Comparison of ENCODE assay signal across 21 cellular contexts in the genomic region with DNA sequence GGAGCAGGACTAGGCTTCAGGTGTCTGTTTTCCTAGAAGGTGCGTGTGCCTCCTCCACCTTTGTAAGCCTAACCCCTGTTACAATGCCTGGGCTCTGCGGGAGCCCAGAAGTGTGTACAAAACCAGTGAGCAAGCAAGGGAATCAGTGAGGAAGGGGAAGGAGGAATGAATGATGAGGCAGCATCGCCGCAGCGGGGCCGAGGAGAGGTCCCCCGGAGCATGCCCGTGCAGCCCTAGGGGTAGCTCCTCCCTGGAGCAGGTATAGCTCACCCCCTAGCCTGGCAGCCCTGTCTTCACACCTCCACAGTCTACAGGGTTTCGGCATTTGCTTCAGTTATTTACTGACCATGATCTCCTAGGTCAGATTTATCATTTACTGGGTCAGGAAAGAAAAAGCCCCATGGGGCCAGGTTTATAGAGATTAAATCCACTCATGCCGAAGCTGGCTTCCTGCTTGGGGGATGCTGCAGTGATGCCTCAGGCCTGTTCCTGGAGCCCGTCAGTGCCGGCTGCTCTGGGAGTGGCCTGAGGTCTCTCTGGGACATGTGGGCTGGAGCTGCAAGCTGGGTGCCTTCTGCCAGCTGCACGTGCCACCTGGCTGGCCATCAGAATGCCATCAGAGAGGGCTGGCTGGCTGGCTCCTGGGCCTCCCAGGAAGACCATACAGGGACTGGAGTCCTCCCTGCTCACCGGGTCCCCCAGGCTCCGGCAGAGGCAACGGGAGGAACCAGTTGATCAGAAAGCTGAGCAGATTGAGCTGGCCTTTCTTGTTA.
DNase-seq lines count a peak whose midpoint lies in the region; ATAC-seq and TF ChIP-seq lines count a peak whose summit lies in the region.
"Had no signal": no experiment of that assay in that cellular context is flagged by ENCODE, and none has a peak within 500 bp of the region (broad histone marks: within the 10 kb centered on the region; RNA-seq: fewer than 3 reads in every experiment).

No MANE protein-coding gene starts in this region.

- WGBS in stomach, 5 donors: 64 to 80% (median 74%) methylated on average over 12 to 16 of the region's 16 CpGs

- H3K9me3 ChIP-seq in left ventricle myocardium inferior (replicated peaks) (no peaks in the 10 kb centered on the region), stomach (no peaks in the 10 kb centered on the region)
- H3K9me3 ChIP-seq: ascending aorta, psoas muscle had no signal

- no peak for TF ChIP-seq EP300 in stomach (IDR thresholded peaks at IDR 0.05)

- in situ Hi-C loops in GM13976 (cut with MboI; ENCODE audit: low sequenced_read_pairs, unreplicated experiment): no loop called here

- TF ChIP-seq CTCF in left ventricle myocardium inferior (IDR thresholded peaks at IDR 0.05; ENCODE audit: borderline replicate concordance): no peak
- no peak for TF ChIP-seq CTCF in stomach (IDR thresholded peaks at IDR 0.05)
- no peak for TF ChIP-seq CTCF in GM13976 (IDR thresholded peaks at IDR 0.05; ENCODE audit: borderline replicate concordance, control extremely low read depth, extremely low read depth, insufficient read depth, missing control alignments)

- no peak overlapping the region for H3K4me3 ChIP-seq in left ventricle myocardium inferior
- no peak overlapping the region for H3K4me3 ChIP-seq in stomach
- H3K4me3 ChIP-seq: ascending aorta, psoas muscle, SJCRH30 had no signal

- H3K27ac ChIP-seq in left ventricle myocardium inferior (replicated peaks) (peak overlapping the region; percentile 71), stomach (no peak overlapping the region)
- H3K27ac ChIP-seq: ascending aorta, psoas muscle, SJCRH30 had no signal

- H3K4me1 ChIP-seq in left ventricle myocardium inferior (peaks cover 94% of the 10 kb centered on the region), stomach (peaks cover 37 to 54% (median 54%) of the 10 kb centered on the region in 4 donors)

- no peak for TF ChIP-seq POLR2A in stomach (IDR thresholded peaks at IDR 0.05)

- H3K27me3 ChIP-seq in left ventricle myocardium inferior (ENCODE audit: low read depth) (no peaks in the 10 kb centered on the region), stomach (no peaks in the 10 kb centered on the region)
- H3K27me3 ChIP-seq: ascending aorta, SJCRH30 had no signal

- H3K36me3 ChIP-seq in left ventricle myocardium inferior: peaks cover 7% of the 10 kb centered on the region
- peaks cover 0 to 8% (median 3%) of the 10 kb centered on the region in 4 donors for H3K36me3 ChIP-seq in stomach
- H3K36me3 ChIP-seq: SJCRH30 had no signal

- DNase-seq in NCI-H82 (lab: John Stamatoyannopoulos, UW) (peak; percentile 55), NCI-H82 treated with DMSO at 0.1 percent for 48 hours (lab: John Stamatoyannopoulos, UW; ENCODE audit: unreplicated experiment) (no peak), SHP77 (lab: John Stamatoyannopoulos, UW) (peak; percentile 59 to 74), left ventricle myocardium inferior (peak; percentile 72), stomach (peak; percentile 66), mesenteric fat pad (ENCODE audit: low spot score) (no peak), GM13976 (ENCODE audit: low spot score) (no peak)
- DNase-seq: 8988T; activated CD4-positive, CD25-positive, alpha-beta regulatory T cell treated with anti-CD3 and anti-CD28 coated beads, Interleukin-2, amount 50 U/mL, for 72 hours; activated naive CD4-positive, alpha-beta T cell treated with anti-CD3 and anti-CD28 coated beads, Interleukin-2, amount 10 ng/mL, durations not matched to agents 7 days and 5 days; activated T-cell treated with anti-CD3 and anti-CD28 coated beads, Interleukin-2, amount 50 U/mL, for 4 hours; erythroblast; HFFc6; left colon; NCI-H1417; NCI-H748 treated with DMSO at 0.1 percent for 48 hours; SJCRH30; stimulated activated CD4-positive, alpha-beta T cell treated with anti-CD3 and anti-CD28 coated beads, Interleukin-4, amount 100 ng/mL, for 24 hours had no signal

- ATAC-seq in HG03280 (IDR thresholded peaks at IDR 0.05; ENCODE audit: unreplicated experiment): no peak
- ATAC-seq: activated T-cell treated with anti-CD3 and anti-CD28 coated beads, Interleukin-2, amount 50 U/mL, for 4 hours; left colon had no signal

- intact Hi-C loops in left ventricle myocardium inferior (cut with micrococcal nuclease): no loop called here
- intact Hi-C loops in stomach (cut with DNase I; ENCODE audit: low total_unique reads): no loop called here

Comparison
In these comparisons a context has a peak if more than half of its experiments do, and no peak if none do; other contexts are left out.
1. DNase-seq: peak in NCI-H82 (single experiment), SHP77 (2 of 2), left ventricle myocardium inferior (single experiment) and stomach (single experiment); none in NCI-H82 treated with DMSO at 0.1 percent for 48 hours (single experiment), mesenteric fat pad (single experiment) and GM13976 (single experiment).